16 cellular contexts compared by ENCODE assay signal in the genomic region with DNA sequence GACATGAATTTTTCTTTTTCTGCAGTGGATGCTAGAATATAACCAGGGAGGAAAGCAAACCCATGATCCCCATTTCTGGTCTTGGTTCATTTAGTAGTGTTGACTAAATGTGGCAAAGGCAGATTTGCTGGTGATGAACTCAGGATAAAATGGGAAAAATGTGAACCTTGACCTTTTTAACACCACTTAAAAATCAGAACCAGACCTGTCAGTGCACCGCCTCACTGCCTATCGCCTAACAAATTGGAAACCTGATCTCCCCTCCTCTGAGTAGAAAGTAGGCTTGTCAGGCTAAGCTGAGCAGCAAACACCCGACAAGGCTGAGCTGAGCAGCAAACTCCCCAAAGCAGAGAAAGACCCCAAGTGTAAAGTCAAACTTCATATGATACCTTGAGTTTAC.
DNase-seq lines count a peak whose midpoint lies in the region; ATAC-seq, FAIRE-seq and TF ChIP-seq lines count a peak whose summit lies in the region.
"Had no signal": no experiment of that assay in that cellular context is flagged by ENCODE, and none has a peak within 500 bp of the region (broad histone marks: within the 10 kb centered on the region; RNA-seq: fewer than 3 reads in every experiment).

No MANE protein-coding gene starts in this region.

- POLR2A ChIA-PET in HepG2 (lab: Yijun Ruan, JAX) = no interaction called here

- H3K27me3 Mint-ChIP-seq in glutamatergic neuron (ENCODE audit: unreplicated experiment) = peaks cover 4% of the 10 kb centered on the region
- H3K27me3 Mint-ChIP-seq: stimulated activated memory B cell treated with anti-CD40 and anti-IgM and Interleukin-4, amounts not matched to agents 10 μg/mL and 1 μg/mL and 100 μg/mL, for 72 hours had no signal

- no peak for TF ChIP-seq RAD21 in HepG2 (CRISPR knock-in tag; IDR thresholded peaks at IDR 0.05)

- H3K27ac ChIP-seq in HepG2 (ENCODE audit: extremely low read length, insufficient read depth, low read length) = no peak overlapping the region
- no peak overlapping the region for H3K27ac ChIP-seq in right lobe of liver
- H3K27ac ChIP-seq in OCI-LY1 (ENCODE audit: low read depth, low read length, poor library complexity, severe bottlenecking) = peak overlapping the region; percentile 99
- H3K27ac ChIP-seq: esophagus squamous epithelium, HL-60, SK-N-MC had no signal

- H3K9me3 ChIP-seq in HepG2 (ENCODE audit: low read length) (no peaks in the 10 kb centered on the region), right lobe of liver (no peaks in the 10 kb centered on the region), OCI-LY1 (ENCODE audit: low read length) (no peaks in the 10 kb centered on the region)
- H3K9me3 ChIP-seq: esophagus squamous epithelium had no signal

- no peaks in the 10 kb centered on the region for H3K36me3 Mint-ChIP-seq in glutamatergic neuron (ENCODE audit: unreplicated experiment)
- H3K36me3 Mint-ChIP-seq: stimulated activated memory B cell treated with anti-CD40 and anti-IgM and Interleukin-4, amounts not matched to agents 10 μg/mL and 1 μg/mL and 100 μg/mL, for 72 hours had no signal

- H3K9me2 ChIP-seq in OCI-LY1 (ENCODE audit: low read depth, low read length) = no peaks in the 10 kb centered on the region

- no peak for FAIRE-seq in HepG2 (lab: Jason Lieb, UNC)

- H3K79me2 ChIP-seq in HepG2 (ENCODE audit: insufficient read depth, low read length) = no peaks in the 10 kb centered on the region
- H3K79me2 ChIP-seq in OCI-LY1 (ENCODE audit: insufficient read depth, low read length) = no peaks in the 10 kb centered on the region

- H4K20me1 ChIP-seq in HepG2 (ENCODE audit: insufficient read depth, low read length) = peaks cover 10% of the 10 kb centered on the region; the same call in 1 of the 2 replicates
- no peaks in the 10 kb centered on the region for H4K20me1 ChIP-seq in OCI-LY1 (ENCODE audit: insufficient read depth, low read length)

- H3K4me2 ChIP-seq in HepG2 (ENCODE audit: low read depth, low read length) (no peak overlapping the region), OCI-LY1 (ENCODE audit: low read length) (peak overlapping the region; percentile 69)

- H3K36me3 ChIP-seq in HepG2 (replicated peaks in 1 of 2; ENCODE audit: control insufficient read depth in 1 of 2, insufficient read depth in 2 of 2, low read length in 2 of 2) (peaks cover under 1 to 8% of the 10 kb centered on the region in 2 experiments; a peak in 4 of 5 replicates), right lobe of liver (no peaks in the 10 kb centered on the region), OCI-LY1 (ENCODE audit: insufficient read depth, low read length) (no peaks in the 10 kb centered on the region)
- H3K36me3 ChIP-seq: esophagus squamous epithelium had no signal

- H3K9me3 Mint-ChIP-seq in glutamatergic neuron (ENCODE audit: unreplicated experiment) = peaks cover 1% of the 10 kb centered on the region
- H3K9me3 Mint-ChIP-seq: stimulated activated memory B cell treated with anti-CD40 and anti-IgM and Interleukin-4, amounts not matched to agents 10 μg/mL and 1 μg/mL and 100 μg/mL, for 72 hours had no signal

- TF ChIP-seq EP300 in HepG2 (IDR thresholded peaks at IDR 0.05; ENCODE audit: low read depth in 2 of 2, low read length in 2 of 2) (no peak), HepG2 (CRISPR knock-in tag; IDR thresholded peaks at IDR 0.05; ENCODE audit: borderline replicate concordance) (no peak)

- H3K9ac ChIP-seq in HepG2 (ENCODE audit: insufficient read depth, low read depth, low read length) = no peak overlapping the region
- peak overlapping the region; percentile 67 for H3K9ac ChIP-seq in OCI-LY1 (ENCODE audit: low read length)

- intact Hi-C loops in HepG2 (cut with micrococcal nuclease; ENCODE audit: unreplicated experiment) = loop anchor here (2.0 kb wide), 1 partner anchor 46 kb away; no protein-coding TSS in a partner anchor
- intact Hi-C loops in right lobe of liver (cut with DNase I) = no loop called here

- H3F3A ChIP-seq in OCI-LY1 (ENCODE audit: insufficient read depth, low read length) = peaks cover 13% of the 10 kb centered on the region; the same call in 1 of the 2 replicates

- peak; percentile 70 for ATAC-seq in HepG2
- no peak for ATAC-seq in right lobe of liver
- ATAC-seq in HG03159 (IDR thresholded peaks at IDR 0.05; ENCODE audit: unreplicated experiment) = no peak
- ATAC-seq: stimulated activated memory B cell treated with anti-CD40 and anti-IgM and Interleukin-4, amounts not matched to agents 10 μg/mL and 1 μg/mL and 100 μg/mL, for 72 hours had no signal

- WGBS in HepG2 (ENCODE audit: low lambda C conversion rate) = 89% methylated on average over 3 of the region's 3 CpGs
- 81% methylated on average over 3 of the region's 3 CpGs for WGBS in right lobe of liver (ENCODE audit: insufficient coverage, low coverage, low lambda C conversion rate, missing lambda C conversion rate)

- in situ Hi-C loops in HepG2 (cut with HindIII; ENCODE audit: extremely low pct_ligation_motif_present, low pct_unique_long_range_greater_than_20kb) = no loop called here

- BruUV-seq in HepG2 (replicated peaks; lab: Mats Ljungman, UMichigan) = no TSS peak

- H3K27me3 ChIP-seq in HepG2 (ENCODE audit: control insufficient read depth in 1 of 2, insufficient read depth in 2 of 2, low read length in 2 of 2) (no peaks in the 10 kb centered on the region), right lobe of liver (no peaks in the 10 kb centered on the region), OCI-LY1 (ENCODE audit: insufficient read depth, low read length) (no peaks in the 10 kb centered on the region)
- H3K27me3 ChIP-seq: esophagus squamous epithelium had no signal

- H3K27ac Mint-ChIP-seq in glutamatergic neuron (ENCODE audit: unreplicated experiment) = peak overlapping the region; percentile 6
- H3K27ac Mint-ChIP-seq: stimulated activated memory B cell treated with anti-CD40 and anti-IgM and Interleukin-4, amounts not matched to agents 10 μg/mL and 1 μg/mL and 100 μg/mL, for 72 hours had no signal

- H2AFZ ChIP-seq in HepG2 (ENCODE audit: low read length) = no peak overlapping the region
- H2AFZ ChIP-seq in OCI-LY1 (ENCODE audit: low read length) = 0 out of 2 replicates have a peak overlapping the region, but pooled peaks have one; percentile 5

- no peak for TF ChIP-seq CTCF in HepG2 (CRISPR knock-in tag; IDR thresholded peaks at IDR 0.05)
- TF ChIP-seq CTCF in right lobe of liver (IDR thresholded peaks at IDR 0.05) = no peak
- TF ChIP-seq CTCF in OCI-LY1 (IDR thresholded peaks at IDR 0.05; ENCODE audit: low read length) = no peak
- no peak for TF ChIP-seq CTCF in glutamatergic neuron (IDR thresholded peaks at IDR 0.05; ENCODE audit: partially characterized antibody, unreplicated experiment)

- peak overlapping the region; percentile 28 for H3K4me3 Mint-ChIP-seq in glutamatergic neuron (ENCODE audit: unreplicated experiment)
- H3K4me3 Mint-ChIP-seq: stimulated activated memory B cell treated with anti-CD40 and anti-IgM and Interleukin-4, amounts not matched to agents 10 μg/mL and 1 μg/mL and 100 μg/mL, for 72 hours had no signal

- TF ChIP-seq POLR2A in HepG2 (IDR thresholded peaks at IDR 0.05; ENCODE audit: insufficient read depth in 1 of 2, low read depth in 2 of 2, low read length in 2 of 2) (no peak), right lobe of liver (IDR thresholded peaks at IDR 0.05) (no peak)

- H3K4me3 ChIP-seq in HepG2 (replicated peaks in 1 of 3; ENCODE audit: insufficient read depth in 1 of 3, low read depth in 2 of 3, low read length in 3 of 3) (no peak overlapping the region), right lobe of liver (no peak overlapping the region), OCI-LY1 (ENCODE audit: low read depth, low read length, poor library complexity, severe bottlenecking) (peak overlapping the region; percentile 40)
- H3K4me3 ChIP-seq: coronary artery, esophagus squamous epithelium, SK-N-MC had no signal

- H3K4me1 ChIP-seq in HepG2 (ENCODE audit: insufficient read depth, low read length) = peaks cover 27% of the 10 kb centered on the region
- H3K4me1 ChIP-seq in right lobe of liver = no peaks in the 10 kb centered on the region
- peaks cover 100% of the 10 kb centered on the region for H3K4me1 ChIP-seq in OCI-LY1 (ENCODE audit: insufficient read depth, low read length, severe bottlenecking)

- DNase-seq in HepG2 (ENCODE audit: low spot score) (peak; percentile 28), right lobe of liver (no peak), glutamatergic neuron (no peak), COR-L47 (lab: John Stamatoyannopoulos, UW) (no peak), cerebellar cortex (ENCODE audit: low spot score) (no peak), NCI-H345 (lab: John Stamatoyannopoulos, UW) (no peak)
- DNase-seq: esophagus squamous epithelium; MM.1S; posterior cingulate gyrus; stimulated activated CD4-positive, alpha-beta T cell treated with anti-CD3 and anti-CD28 coated beads, Interleukin-4, amount 100 ng/mL, for 1 hour had no signal

- peaks cover 39% of the 10 kb centered on the region for H3K4me1 Mint-ChIP-seq in glutamatergic neuron (ENCODE audit: low read depth, unreplicated experiment)

- CTCF ChIA-PET in HepG2 (lab: Yijun Ruan, JAX; ENCODE audit: low intra/inter-chr PET ratio, low total read pairs) = no interaction called here

TF ChIP-seq in HepG2, 621 proteins besides CTCF, POLR2A, EP300 and RAD21:
- TF ChIP-seq ZSCAN31 (CRISPR knock-in tag; IDR thresholded peaks at IDR 0.05; ENCODE audit: low read depth) (no peak), SIX1 (CRISPR knock-in tag; IDR thresholded peaks at IDR 0.05; ENCODE audit: borderline replicate concordance) (peak; percentile 63), TBX2 (CRISPR knock-in tag; IDR thresholded peaks at IDR 0.05; ENCODE audit: borderline replicate concordance) (0 out of 2 replicates have a peak, but pooled peaks have one; percentile 31), ZNF234 (CRISPR knock-in tag; conservative IDR thresholded peaks at IDR 0.05) (no peak), NR2F1 (CRISPR knock-in tag; IDR thresholded peaks at IDR 0.05) (0 out of 4 replicates have a peak, but pooled peaks of 1 of the 2 experiments have one; percentile 29), ZNF792 (CRISPR knock-in tag; IDR thresholded peaks at IDR 0.05) (no peak), HNF4A (CRISPR knock-in tag; IDR thresholded peaks at IDR 0.05) (peak; percentile 15; the same call in 1 of the 2 replicates), TEAD3 (CRISPR knock-in tag; optimal IDR thresholded peaks at IDR 0.05; ENCODE audit: borderline replicate concordance) (peak; percentile 7), ZNF557 (CRISPR knock-in tag; IDR thresholded peaks at IDR 0.05) (no peak), HNRNPH1 (optimal IDR thresholded peaks at IDR 0.05; ENCODE audit: low read depth, low read length) (no peak)
TF ChIP-seq in HepG2: peak in this region for 5.
